In genomic region chr11:5596611-5597201, GRCh38 we compare ENCODE assay signal across 8 cellular contexts. TPM values are rescaled to one million over a fixed set of nuclear protein-coding genes. Genes with fewer than 3 reads are reported as not detected.
A peak's percentile ranks its signal among the peaks of the same experiment; 100 is the strongest.
DNase-seq lines count a peak whose midpoint lies in the region; ATAC-seq, FAIRE-seq and TF ChIP-seq lines count a peak whose summit lies in the region.

TRIM6 (plus strand) TSS chr11:5596637; CDS start chr11:5596898, 261 bp downstream.

- H3K27me3 ChIP-seq in astrocyte (ENCODE audit: insufficient read depth, low read length) (no peaks in the 10 kb centered on the region), iPS-18a (ENCODE audit: control insufficient read depth, insufficient read depth, low read length) (no peaks in the 10 kb centered on the region)

- H3K9me3 Mint-ChIP-seq in astrocyte (ENCODE audit: unreplicated experiment): no peaks in the 10 kb centered on the region

- H3K4me1 Mint-ChIP-seq in astrocyte (ENCODE audit: low read depth, unreplicated experiment): peaks cover 32% of the 10 kb centered on the region

- CTCF ChIA-PET in AG04449 (lab: Yijun Ruan, JAX): interaction anchor here (1.0 kb wide), 1 partner anchor 76 kb away, joined by 3 read pairs; no protein-coding TSS in a partner anchor

- no peaks in the 10 kb centered on the region for H3K36me3 Mint-ChIP-seq in astrocyte (ENCODE audit: low read depth, unreplicated experiment)

- peak within 1 kb of the TSS; percentile 96 for H3K4me3 Mint-ChIP-seq in astrocyte (ENCODE audit: unreplicated experiment)

- H3K27ac Mint-ChIP-seq in astrocyte (ENCODE audit: unreplicated experiment): peak within 1 kb of the TSS; percentile 97

- DNase-seq in AG04449 (ENCODE audit: low read depth, low spot score) (no peak), HT-29 (ENCODE audit: low spot score) (peak; percentile 48), astrocyte (ENCODE audit: low read depth) (peak; percentile 49), skeletal muscle cell (ENCODE audit: low read depth) (no peak)

- no peaks in the 10 kb centered on the region for H3K27me3 Mint-ChIP-seq in astrocyte (ENCODE audit: low read depth, unreplicated experiment)

- H2AFZ ChIP-seq in astrocyte (ENCODE audit: low read depth, low read length): peak within 1 kb of the TSS; percentile 87

- ATAC-seq in GM18870 (IDR thresholded peaks at IDR 0.05; ENCODE audit: unreplicated experiment): peak; percentile 47
- no peak for ATAC-seq in GM21447 (IDR thresholded peaks at IDR 0.05; ENCODE audit: unreplicated experiment)
- ATAC-seq in GM18861 (IDR thresholded peaks at IDR 0.05; ENCODE audit: unreplicated experiment): no peak

- no peaks in the 10 kb centered on the region for H4K20me1 ChIP-seq in astrocyte (ENCODE audit: insufficient read depth, low read length)

- H3K79me2 ChIP-seq in astrocyte (ENCODE audit: insufficient read depth, low read length): peaks cover 19% of the 10 kb centered on the region

- no peak for FAIRE-seq in astrocyte (lab: Jason Lieb, UNC)

- H3K27ac ChIP-seq in astrocyte (ENCODE audit: low read depth, low read length) (peak within 1 kb of the TSS; percentile 93), iPS-18a (ENCODE audit: low read length) (no peak within 1 kb of the TSS)

- H3K9me3 ChIP-seq in astrocyte (ENCODE audit: insufficient read depth, low read depth, low read length): no peaks in the 10 kb centered on the region
- no peaks in the 10 kb centered on the region for H3K9me3 ChIP-seq in iPS-18a (ENCODE audit: control insufficient read depth, low read depth, low read length)

- H3K9ac ChIP-seq in astrocyte (ENCODE audit: low read length) (peak within 1 kb of the TSS; percentile 90), iPS-18a (ENCODE audit: low read length) (peak within 1 kb of the TSS; percentile 58)

- no peak for TF ChIP-seq CTCF in AG04449 (IDR thresholded peaks at IDR 0.05; ENCODE audit: insufficient read depth, low read length, missing control alignments)
- no peak for TF ChIP-seq CTCF in astrocyte (IDR thresholded peaks at IDR 0.05; ENCODE audit: insufficient read depth, low read depth, low read length)

- peak within 1 kb of the TSS; percentile 93 for H3K4me2 ChIP-seq in astrocyte (ENCODE audit: low read length)

- POLR2A ChIA-PET in AG04449 (lab: Yijun Ruan, JAX): interaction anchor here (1.1 to 1.2 kb wide), 3 partner anchors 9 to 232 kb away, joined by 3 read pairs; no protein-coding TSS in a partner anchor

- no peaks in the 10 kb centered on the region for H3K36me3 ChIP-seq in astrocyte (ENCODE audit: insufficient read depth, low read length)
- H3K36me3 ChIP-seq in iPS-18a (ENCODE audit: control insufficient read depth, low read depth, low read length): no peaks in the 10 kb centered on the region

- H3K4me3 ChIP-seq in AG04449 (ENCODE audit: low read depth, low read length) (peak within 1 kb of the TSS; percentile 65), astrocyte (ENCODE audit: insufficient read depth, low read depth, low read length) (peak within 1 kb of the TSS; percentile 81), iPS-18a (ENCODE audit: low read length) (peak within 1 kb of the TSS; percentile 89), skeletal muscle cell (ENCODE audit: low read depth, low read length) (peak within 1 kb of the TSS; percentile 49)

- peaks cover 16% of the 10 kb centered on the region for H3K4me1 ChIP-seq in astrocyte (ENCODE audit: insufficient read depth, low read length)
- peaks cover 26% of the 10 kb centered on the region for H3K4me1 ChIP-seq in iPS-18a (ENCODE audit: control insufficient read depth, low read depth, low read length)

RNA-seq across cellular contexts. Expression of gene TRIM6, which starts in this region (rescaled TPM):
- 0.47 and 2.7 TPM in 2 replicates for total RNA-seq in HT-29 (2014; rRNA removed; shearing (Covaris generic))
- 17.6 and 23.9 TPM in 2 replicates for total RNA-seq in astrocyte

Comparison
In these comparisons a context has a peak if more than half of its experiments do, and no peak if none do; other contexts are left out.
1. DNase-seq: peak in HT-29 (single experiment) and astrocyte (single experiment); none in AG04449 (single experiment) and skeletal muscle cell (single experiment).
2. Peak in every context shown above with its lines, with median percentiles within 50 percentile points of each other: H3K4me3 ChIP-seq.